ENCODE assay signal across 25 cellular contexts in the genomic region with DNA sequence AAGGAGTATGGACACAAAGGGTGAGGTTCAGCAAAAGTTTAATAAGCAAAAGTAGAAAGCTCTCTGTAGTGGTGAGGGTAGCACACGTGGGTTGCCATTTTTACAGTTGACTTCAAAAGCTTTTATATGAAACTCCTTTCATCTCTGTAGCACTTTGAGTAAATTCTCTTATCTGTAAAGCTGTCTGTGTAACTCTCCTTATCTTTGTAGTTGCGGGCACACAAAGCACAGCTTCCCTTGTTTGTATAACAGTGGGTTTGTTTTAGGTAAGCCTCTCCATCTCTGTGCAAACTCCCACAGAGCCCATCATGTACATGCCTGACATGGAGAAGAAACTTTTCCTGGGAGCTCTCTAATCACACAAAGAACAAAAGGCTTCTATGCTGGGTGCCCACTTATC.
DNase-seq lines count a peak whose midpoint lies in the region; ATAC-seq and TF ChIP-seq lines count a peak whose summit lies in the region.
"Had no signal": no experiment of that assay in that cellular context is flagged by ENCODE, and none has a peak within 500 bp of the region (broad histone marks: within the 10 kb centered on the region; RNA-seq: fewer than 3 reads in every experiment).

No MANE protein-coding gene starts in this region.

- H3K9me3 ChIP-seq in Caco-2: no peaks in the 10 kb centered on the region
- no peaks in the 10 kb centered on the region; the same call in 1 of the 2 replicates for H3K9me3 ChIP-seq in HAP-1
- H3K9me3 ChIP-seq: SJSA1 had no signal

- no peak overlapping the region for H3K27ac Mint-ChIP-seq in Caco-2 (ENCODE audit: unreplicated experiment)
- H3K27ac Mint-ChIP-seq: CD4-positive, CD25-positive, alpha-beta regulatory T cell; IgD-negative memory B cell had no signal

- H3K4me3 Mint-ChIP-seq in Caco-2 (ENCODE audit: unreplicated experiment): no peak overlapping the region
- H3K4me3 Mint-ChIP-seq: CD4-positive, CD25-positive, alpha-beta regulatory T cell; IgD-negative memory B cell had no signal

- intact Hi-C loops in Caco-2 (cut with micrococcal nuclease; ENCODE audit: unreplicated experiment): loop anchor here (1.0 kb wide), 1 partner anchor 30 kb away; no protein-coding TSS in a partner anchor

- H3K4me1 Mint-ChIP-seq in Caco-2 (ENCODE audit: low read depth, unreplicated experiment): no peaks in the 10 kb centered on the region
- H3K4me1 Mint-ChIP-seq: CD4-positive, CD25-positive, alpha-beta regulatory T cell; IgD-negative memory B cell had no signal

- H3K27me3 ChIP-seq in Caco-2 (replicated peaks; ENCODE audit: control insufficient read depth, insufficient read depth, low read length) (no peaks in the 10 kb centered on the region), HAP-1 (ENCODE audit: low read depth) (no peaks in the 10 kb centered on the region)
- H3K27me3 ChIP-seq: SJSA1 had no signal

- CTCF ChIA-PET in Caco-2 (lab: Charles Lee): no interaction called here

- no peaks in the 10 kb centered on the region for H3K9me3 Mint-ChIP-seq in Caco-2 (ENCODE audit: unreplicated experiment)

- H3K4me3 ChIP-seq in Caco-2 (ENCODE audit: low read depth, low read length) (no peak overlapping the region), HAP-1 (no peak overlapping the region)
- H3K4me3 ChIP-seq: BLaER1, PC-9, SJSA1 had no signal

- no peaks in the 10 kb centered on the region for H3K27me3 Mint-ChIP-seq in Caco-2 (ENCODE audit: insufficient read depth, unreplicated experiment)
- H3K27me3 Mint-ChIP-seq: CD4-positive, CD25-positive, alpha-beta regulatory T cell; IgD-negative memory B cell had no signal

- no peaks in the 10 kb centered on the region for H3K36me3 Mint-ChIP-seq in Caco-2 (ENCODE audit: insufficient read depth, unreplicated experiment)
- H3K36me3 Mint-ChIP-seq: CD4-positive, CD25-positive, alpha-beta regulatory T cell; IgD-negative memory B cell had no signal

- POLR2A ChIA-PET in Caco-2 (lab: Charles Lee): no interaction called here

- no TSS peak for BruUV-seq in Caco-2 (replicated peaks; lab: Mats Ljungman, UMichigan)

- DNase-seq in Caco-2: peak; percentile 56 to 70
- DNase-seq in NCI-H128 (lab: John Stamatoyannopoulos, UW; ENCODE audit: unreplicated experiment): peak; percentile 4
- peak; percentile 54 for DNase-seq in NCI-H510A (lab: John Stamatoyannopoulos, UW)
- peak; percentile 43 for DNase-seq in islet precursor cell
- DNase-seq in amygdala (lab: John Stamatoyannopoulos, UW): no peak
- DNase-seq in NCI-H1694 treated with DMSO at 0.1 percent for 48 hours (lab: John Stamatoyannopoulos, UW): no peak
- no peak for DNase-seq in HAP-1 (ENCODE audit: low spot score in 2 of 2)
- DNase-seq: CD4-positive, CD25-positive, alpha-beta regulatory T cell; DND-41; GOT3; HCEC 1CT; NCI-H1048; NCI-H1417 treated with DMSO at 0.1 percent for 48 hours; NCI-H187; NCI-H2107; NCI-H2227 treated with DMSO at 0.1 percent for 48 hours; NCI-H524 treated with DMSO at 0.1 percent for 48 hours; NCI-H774; PC-9; Right ventricle myocardium superior; T-helper 2 cell had no signal

- no peak for TF ChIP-seq CTCF in Caco-2 (IDR thresholded peaks at IDR 0.05; ENCODE audit: insufficient read depth in 1 of 2, low read depth in 1 of 2, low read length in 1 of 2, severe bottlenecking in 1 of 2, unreplicated experiment in 1 of 2)

- no peak for ATAC-seq in HG02973 (IDR thresholded peaks at IDR 0.05; ENCODE audit: unreplicated experiment)

- H3K4me1 ChIP-seq in Caco-2: 0 out of 2 replicates have a peak, but pooled peaks cover 8% of the 10 kb centered on the region
- no peaks in the 10 kb centered on the region for H3K4me1 ChIP-seq in HAP-1
- H3K4me1 ChIP-seq: BLaER1, SJSA1 had no signal

- in situ Hi-C loops in HAP-1 (cut with MboI; ENCODE audit: low sequenced_read_pairs): no loop called here

- no peaks in the 10 kb centered on the region for H3K36me3 ChIP-seq in Caco-2 (ENCODE audit: control insufficient read depth, insufficient read depth, low read length)
- no peaks in the 10 kb centered on the region for H3K36me3 ChIP-seq in HAP-1 (replicated peaks)
- H3K36me3 ChIP-seq: BLaER1, SJSA1 had no signal

Comparison
In these comparisons a context has a peak if more than half of its experiments do, and no peak if none do; other contexts are left out.
1. DNase-seq: peak in Caco-2 (2 of 2), NCI-H128 (single experiment), NCI-H510A (single experiment) and islet precursor cell (single experiment); none in amygdala (0 of 56), NCI-H1694 treated with DMSO at 0.1 percent for 48 hours (single experiment) and HAP-1 (0 of 2).